7 cellular contexts compared by ENCODE assay signal in the genomic region with DNA sequence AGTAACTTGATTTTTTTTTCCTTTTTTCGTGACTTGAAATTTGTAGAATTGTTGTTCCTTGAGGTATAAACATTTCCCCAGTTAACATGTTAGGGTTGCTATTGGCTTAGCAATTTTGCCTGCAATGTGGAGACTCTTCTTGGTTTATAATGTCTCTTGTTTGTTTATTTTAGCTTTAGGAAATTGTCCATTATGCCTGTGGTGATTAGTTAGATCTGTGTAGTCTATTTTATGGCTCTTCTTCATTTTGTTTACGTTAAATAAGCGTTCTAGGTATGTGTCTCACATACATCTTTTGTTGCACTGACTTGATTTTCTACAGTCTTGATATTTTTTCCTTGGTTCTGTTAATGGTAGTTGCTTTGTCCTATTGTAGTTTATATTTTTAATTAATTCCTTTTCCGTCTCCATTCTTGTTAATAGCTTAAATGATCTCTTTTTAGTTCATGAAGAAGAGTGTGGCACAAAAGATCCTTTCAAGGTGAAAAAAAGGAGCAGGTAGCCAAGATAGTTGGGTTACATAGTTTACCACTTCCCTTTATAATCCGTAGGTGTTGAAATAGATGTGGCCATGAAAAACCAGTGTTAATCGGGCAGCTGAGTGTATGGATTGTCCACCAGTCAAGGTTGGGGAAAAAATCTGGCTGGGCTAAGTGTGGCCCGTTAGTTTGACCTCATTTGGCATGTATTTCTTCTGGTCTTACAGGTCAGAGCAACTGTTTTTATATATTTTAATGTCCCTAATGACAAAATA. TPM values are rescaled to one million over a fixed set of nuclear protein-coding genes. Genes with fewer than 3 reads are reported as not detected.
DNase-seq lines count a peak whose midpoint lies in the region; ATAC-seq and TF ChIP-seq lines count a peak whose summit lies in the region.

No MANE protein-coding gene starts in this region.

- no peak for TF ChIP-seq RAD21 in HCT116 (IDR thresholded peaks at IDR 0.05; ENCODE audit: low read depth)

- no peak overlapping the region for H2AFZ ChIP-seq in HCT116 (ENCODE audit: low read depth, low read length, poor library complexity, severe bottlenecking)

- H3K9me3 Mint-ChIP-seq in stimulated activated effector memory CD8-positive, alpha-beta T cell treated with anti-CD3 and anti-CD28 coated beads, Interleukin-12 subunit alpha, Interleukin-12 subunit beta, amount 100 ng/mL, for 72 hours = no peaks in the 10 kb centered on the region

- intact Hi-C loops in HCT116 (cut with micrococcal nuclease) = loop anchor here (1.0 kb wide), 1 partner anchor 12 kb away; a partner anchor contains a TSS

- H3K9me3 ChIP-seq in HCT116 (ENCODE audit: control insufficient read depth in 1 of 2, insufficient read depth in 1 of 2, low read depth in 1 of 2, low read length in 2 of 2) = no peaks in the 10 kb centered on the region

- H3K27me3 ChIP-seq in HCT116 (ENCODE audit: insufficient read depth, low read length) = no peaks in the 10 kb centered on the region

- peak overlapping the region; percentile 62 for H3K4me3 Mint-ChIP-seq in stimulated activated effector memory CD8-positive, alpha-beta T cell treated with anti-CD3 and anti-CD28 coated beads, Interleukin-12 subunit alpha, Interleukin-12 subunit beta, amount 100 ng/mL, for 72 hours

- peaks cover 64% of the 10 kb centered on the region for H3K4me1 Mint-ChIP-seq in stimulated activated effector memory CD8-positive, alpha-beta T cell treated with anti-CD3 and anti-CD28 coated beads, Interleukin-12 subunit alpha, Interleukin-12 subunit beta, amount 100 ng/mL, for 72 hours

- peak overlapping the region; percentile 60 for H3K9ac ChIP-seq in HCT116 (ENCODE audit: low read length)

- peak overlapping the region; percentile 96 for H3K27ac Mint-ChIP-seq in stimulated activated effector memory CD8-positive, alpha-beta T cell treated with anti-CD3 and anti-CD28 coated beads, Interleukin-12 subunit alpha, Interleukin-12 subunit beta, amount 100 ng/mL, for 72 hours

- H3K4me3 ChIP-seq in HCT116 (replicated peaks in 1 of 2; ENCODE audit: low read depth in 1 of 2, low read length in 2 of 2) (peak overlapping the region; percentile 22 to 50), foreskin fibroblast (ENCODE audit: low read depth in 1 of 2, low read length in 2 of 2) (peak overlapping the region; percentile 21 to 24)

- H3K27ac ChIP-seq in HCT116 (ENCODE audit: low read depth, low read length) (peak overlapping the region; percentile 76), RWPE1 (peak overlapping the region; percentile 36)

- DNase-seq in HCT116 (ENCODE audit: low read depth, low spot score) (no peak), RWPE1 (ENCODE audit: low spot score) (peak; percentile 22), foreskin fibroblast (no peak), putamen (ENCODE audit: low spot score) (no peak), HPDE6-E6E7 (ENCODE audit: extremely low spot score) (no peak), NCI-H2081 treated with DMSO at 0.1 percent for 48 hours (lab: John Stamatoyannopoulos, UW) (no peak)
- DNase-seq in stimulated activated effector memory CD8-positive, alpha-beta T cell treated with anti-CD3 and anti-CD28 coated beads, Interleukin-12 subunit alpha, Interleukin-12 subunit beta, amount 100 ng/mL, for 72 hours (ENCODE audit: low spot score in 2 of 2) = no peak

- H3K9me2 ChIP-seq in HCT116 (ENCODE audit: insufficient read depth) = no peaks in the 10 kb centered on the region

- CTCF ChIA-PET in HCT116 (lab: Charles Lee) (no interaction called here), RWPE1 (lab: Yijun Ruan, JAX) (interaction anchor here (0.6 kb wide), 1 partner anchor 64 kb away, joined by 6 read pairs; no protein-coding TSS in a partner anchor)

- no peak for TF ChIP-seq POLR2A in HCT116 (IDR thresholded peaks at IDR 0.05; ENCODE audit: borderline replicate concordance, extremely low read depth, insufficient read depth, insufficient read length)

- H3K79me2 ChIP-seq in HCT116 (ENCODE audit: insufficient read depth, low read length) = peaks cover 93% of the 10 kb centered on the region

- H3K36me3 Mint-ChIP-seq in stimulated activated effector memory CD8-positive, alpha-beta T cell treated with anti-CD3 and anti-CD28 coated beads, Interleukin-12 subunit alpha, Interleukin-12 subunit beta, amount 100 ng/mL, for 72 hours = peaks cover 64% of the 10 kb centered on the region

- BruUV-seq in HCT116 (replicated peaks; lab: Mats Ljungman, UMichigan) = TSS peak; percentile 62

- no peaks in the 10 kb centered on the region for H4K20me1 ChIP-seq in HCT116 (ENCODE audit: insufficient read depth)

- peak; percentile 59 for ATAC-seq in HCT116
- ATAC-seq in stimulated activated effector memory CD8-positive, alpha-beta T cell treated with anti-CD3 and anti-CD28 coated beads, Interleukin-12 subunit alpha, Interleukin-12 subunit beta, amount 100 ng/mL, for 72 hours = peak; percentile 57

- RAD21 ChIA-PET in HCT116 (lab: Charles Lee; ENCODE audit: low non-redundant PET in 1 of 2, low total read pairs in 2 of 2, uncharacterized antibody in 2 of 2, unreplicated experiment in 2 of 2) = interaction anchor here in 1 of 2 experiments (1.0 kb wide), 1 partner anchor 12 kb away, joined by 3 read pairs; a partner anchor contains a TSS

- TF ChIP-seq CTCF in HCT116 (IDR thresholded peaks at IDR 0.05 in 2 of 3, conservative IDR thresholded peaks at IDR 0.05 in 1 of 3; ENCODE audit: borderline replicate concordance in 1 of 3, insufficient read depth in 1 of 3, low read depth in 2 of 3, low read length in 2 of 3) (no peak), RWPE1 (conservative IDR thresholded peaks at IDR 0.05; ENCODE audit: low read depth) (no peak), foreskin fibroblast (IDR thresholded peaks at IDR 0.05; ENCODE audit: low read depth, low read length) (no peak)

- H3K4me2 ChIP-seq in HCT116 (ENCODE audit: low read length) = peak overlapping the region; percentile 81

- H3K36me3 ChIP-seq in HCT116 (ENCODE audit: control insufficient read depth in 1 of 2, insufficient read depth in 2 of 2, low read length in 2 of 2) = no peaks in the 10 kb centered on the region

- POLR2A ChIA-PET in HCT116 (lab: Charles Lee) (interaction anchor here (2.1 kb wide), 1 partner anchor 12 kb away, joined by 13 read pairs; a partner anchor contains a TSS), RWPE1 (lab: Yijun Ruan, JAX; ENCODE audit: low non-redundant PET) (no interaction called here)

- H3K4me1 ChIP-seq in HCT116 (ENCODE audit: control insufficient read depth in 1 of 2, insufficient read depth in 2 of 2, low read length in 2 of 2) = peaks cover 46 to 51% of the 10 kb centered on the region in 2 experiments

TF ChIP-seq in HCT116, 20 proteins besides CTCF, POLR2A, EP300 and RAD21:
- TF ChIP-seq ELF1 (IDR thresholded peaks at IDR 0.05; ENCODE audit: borderline replicate concordance, low read depth) (no peak), POLR2AphosphoS5 (IDR thresholded peaks at IDR 0.05; ENCODE audit: low read depth, low read length) (no peak), EZH2phosphoT487 (IDR thresholded peaks at IDR 0.05; ENCODE audit: borderline replicate concordance) (no peak), SP1 (IDR thresholded peaks at IDR 0.05; ENCODE audit: low read depth) (no peak), FOSL1 (IDR thresholded peaks at IDR 0.05; ENCODE audit: low read depth) (peak; percentile 3; the same call in 1 of the 2 replicates), CEBPB (IDR thresholded peaks at IDR 0.05; ENCODE audit: low read depth) (0 out of 2 replicates have a peak, but pooled peaks have one; percentile 16), SRF (IDR thresholded peaks at IDR 0.05; ENCODE audit: low read depth) (no peak)
- TF ChIP-seq, protein P1, sequence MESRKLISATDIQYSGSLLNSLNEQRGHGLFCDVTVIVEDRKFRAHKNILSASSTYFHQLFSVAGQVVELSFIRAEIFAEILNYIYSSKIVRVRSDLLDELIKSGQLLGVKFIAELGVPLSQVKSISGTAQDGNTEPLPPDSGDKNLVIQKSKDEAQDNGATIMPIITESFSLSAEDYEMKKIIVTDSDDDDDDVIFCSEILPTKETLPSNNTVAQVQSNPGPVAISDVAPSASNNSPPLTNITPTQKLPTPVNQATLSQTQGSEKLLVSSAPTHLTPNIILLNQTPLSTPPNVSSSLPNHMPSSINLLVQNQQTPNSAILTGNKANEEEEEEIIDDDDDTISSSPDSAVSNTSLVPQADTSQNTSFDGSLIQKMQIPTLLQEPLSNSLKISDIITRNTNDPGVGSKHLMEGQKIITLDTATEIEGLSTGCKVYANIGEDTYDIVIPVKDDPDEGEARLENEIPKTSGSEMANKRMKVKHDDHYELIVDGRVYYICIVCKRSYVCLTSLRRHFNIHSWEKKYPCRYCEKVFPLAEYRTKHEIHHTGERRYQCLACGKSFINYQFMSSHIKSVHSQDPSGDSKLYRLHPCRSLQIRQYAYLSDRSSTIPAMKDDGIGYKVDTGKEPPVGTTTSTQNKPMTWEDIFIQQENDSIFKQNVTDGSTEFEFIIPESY (IDR thresholded peaks at IDR 0.05; ENCODE audit: extremely low read depth, insufficient replicate concordance, low read length) = no peak
- TF ChIP-seq, protein P2, sequence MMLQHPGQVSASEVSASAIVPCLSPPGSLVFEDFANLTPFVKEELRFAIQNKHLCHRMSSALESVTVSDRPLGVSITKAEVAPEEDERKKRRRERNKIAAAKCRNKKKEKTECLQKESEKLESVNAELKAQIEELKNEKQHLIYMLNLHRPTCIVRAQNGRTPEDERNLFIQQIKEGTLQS (IDR thresholded peaks at IDR 0.05) = no peak
TF ChIP-seq in HCT116: peak in this region for 2.

RNA-seq across cellular contexts. Expression of a gene that starts 12.1 kb away (rescaled TPM):
- total RNA-seq in HCT116 (2021; ENCODE audit: unreplicated experiment) = 113 TPM
- polyA plus RNA-seq in HCT116 (2012) = 60.2 and 82.3 TPM in 2 replicates

RNA-seq across cellular contexts. Expression of a gene that starts 48.1 kb away (rescaled TPM):
- 4.0 TPM for total RNA-seq in HCT116 (2021; ENCODE audit: unreplicated experiment)
- 0.56 and 1.1 TPM in 2 replicates for polyA plus RNA-seq in HCT116 (2012)
